25 cellular contexts compared by ENCODE assay signal in genomic region chr22:19751497-19752245, GRCh38. TPM values are rescaled to one million over a fixed set of nuclear protein-coding genes. Genes with fewer than 3 reads are reported as not detected.
"Had no signal": no experiment of that assay in that cellular context is flagged by ENCODE, and none has a peak within 500 bp of the region (broad histone marks: within the 10 kb centered on the region; RNA-seq: fewer than 3 reads in every experiment).

No MANE protein-coding gene starts in this region.

- H3K36me3 Mint-ChIP-seq: activated naive CD4-positive, alpha-beta T cell treated with anti-CD3 and anti-CD28 coated beads, Interleukin-2, amount 50 U/mL, for 72 hours had no signal

- H3K27ac ChIP-seq: adrenal gland, body of pancreas, Peyer's patch had no signal

- H3K4me3 ChIP-seq: adrenal gland, body of pancreas, breast epithelium, Peyer's patch had no signal

- H3K36me3 ChIP-seq: adrenal gland, breast epithelium, Peyer's patch had no signal

- H3K27ac Mint-ChIP-seq: activated CD4-positive, alpha-beta T cell treated with anti-CD3 and anti-CD28 coated beads, Interleukin-2, amount 10 ng/mL, durations not matched to agents 7 days and 5 days; activated CD8-positive, alpha-beta T cell treated with anti-CD3 and anti-CD28 coated beads, Interleukin-2, amount 10 ng/mL, durations not matched to agents 7 days and 5 days; activated naive CD4-positive, alpha-beta T cell treated with anti-CD3 and anti-CD28 coated beads for 36 hours; activated naive CD4-positive, alpha-beta T cell treated with anti-CD3 and anti-CD28 coated beads, Interleukin-2, amount 50 U/mL, for 72 hours; activated T-cell treated with anti-CD3 and anti-CD28 coated beads, Interleukin-2, amount 50 U/mL, for 24 hours; activated T-helper 2 cell treated with anti-CD3 and anti-CD28 coated beads, Interferon-gamma antibody, Interleukin-2, Interleukin-4, amounts not matched to agents 10 μg/mL and 5 μg/mL and 100 μg/mL, durations not matched to agents 14 hours and 24 hours and 36 hours had no signal

- H3K4me3 Mint-ChIP-seq: activated CD4-positive, alpha-beta T cell treated with anti-CD3 and anti-CD28 coated beads, Interleukin-2, amount 10 ng/mL, durations not matched to agents 7 days and 5 days; activated CD8-positive, alpha-beta T cell treated with anti-CD3 and anti-CD28 coated beads, Interleukin-2, amount 10 ng/mL, durations not matched to agents 7 days and 5 days; activated naive CD4-positive, alpha-beta T cell treated with anti-CD3 and anti-CD28 coated beads for 36 hours; activated T-cell treated with anti-CD3 and anti-CD28 coated beads, Interleukin-2, amount 50 U/mL, for 24 hours had no signal

- DNase-seq: activated CD4-positive, alpha-beta T cell treated with anti-CD3 and anti-CD28 coated beads, Interleukin-2, amount 10 ng/mL, durations not matched to agents 7 days and 5 days; activated CD4-positive, alpha-beta T cell treated with anti-CD3 and anti-CD28 coated beads, Interleukin-2, amount 50 U/mL, for 48 hours; activated CD8-positive, alpha-beta T cell treated with anti-CD3 and anti-CD28 coated beads, Interleukin-2, amount 10 ng/mL, durations not matched to agents 7 days and 5 days; activated gamma-delta T cell; activated naive CD4-positive, alpha-beta T cell treated with anti-CD3 and anti-CD28 coated beads for 36 hours; activated T-cell treated with anti-CD3 and anti-CD28 coated beads, Interleukin-2, amount 50 U/mL, for 24 hours; adrenal gland; body of pancreas; Karpas-422; NCI-H1105; NCI-H1417 treated with DMSO at 0.1 percent for 48 hours; NCI-H187 treated with DMSO at 0.1 percent for 48 hours; NCI-H2081 treated with DMSO at 0.1 percent for 48 hours; NCI-H345; NCI-H524 treated with DMSO at 0.1 percent for 48 hours; Peyer's patch; RPMI8226; SIG-M5 had no signal

- H3K9me3 ChIP-seq: adrenal gland, body of pancreas, breast epithelium, Peyer's patch had no signal

- ATAC-seq: activated CD8-positive, alpha-beta T cell treated with anti-CD3 and anti-CD28 coated beads, Interleukin-2, amount 10 ng/mL, durations not matched to agents 7 days and 5 days; activated naive CD4-positive, alpha-beta T cell treated with anti-CD3 and anti-CD28 coated beads, Interleukin-2, amount 50 U/mL, for 72 hours; body of pancreas; Right ventricle myocardium inferior had no signal

- H3K9me3 Mint-ChIP-seq: activated CD4-positive, alpha-beta T cell treated with anti-CD3 and anti-CD28 coated beads, Interleukin-2, amount 10 ng/mL, durations not matched to agents 7 days and 5 days; activated naive CD4-positive, alpha-beta T cell treated with anti-CD3 and anti-CD28 coated beads for 36 hours; activated naive CD4-positive, alpha-beta T cell treated with anti-CD3 and anti-CD28 coated beads, Interleukin-2, amount 50 U/mL, for 72 hours; activated T-cell treated with anti-CD3 and anti-CD28 coated beads, Interleukin-2, amount 50 U/mL, for 24 hours; activated T-helper 2 cell treated with anti-CD3 and anti-CD28 coated beads, Interferon-gamma antibody, Interleukin-2, Interleukin-4, amounts not matched to agents 10 μg/mL and 5 μg/mL and 100 μg/mL, durations not matched to agents 14 hours and 24 hours and 36 hours had no signal

RNA-seq across cellular contexts. Expression of gene TBX1, which starts 8.9 kb away (rescaled TPM):
- total RNA-seq: activated CD4-positive, alpha-beta T cell treated with anti-CD3 and anti-CD28 coated beads, Interleukin-2, amount 10 ng/mL, durations not matched to agents 7 days and 5 days; activated naive CD4-positive, alpha-beta T cell treated with anti-CD3 and anti-CD28 coated beads for 36 hours; activated naive CD4-positive, alpha-beta T cell treated with anti-CD3 and anti-CD28 coated beads, Interleukin-2, amount 50 U/mL, for 72 hours; MCF 10A; T-helper 1 cell treated with Interleukin-12 subunit alpha and Interleukin-12 subunit beta and Interleukin-4 antibody, amounts not matched to agents 30 ng/mL and 1 ng/mL, for 36 hours had no signal

RNA-seq across cellular contexts. Expression of gene GP1BB, which starts 28.3 kb away (rescaled TPM):
- total RNA-seq: activated CD4-positive, alpha-beta T cell treated with anti-CD3 and anti-CD28 coated beads, Interleukin-2, amount 10 ng/mL, durations not matched to agents 7 days and 5 days; activated CD8-positive, alpha-beta T cell treated with anti-CD3 and anti-CD28 coated beads, Interleukin-2, amount 10 ng/mL, durations not matched to agents 7 days and 5 days; activated naive CD4-positive, alpha-beta T cell treated with anti-CD3 and anti-CD28 coated beads for 36 hours; activated naive CD4-positive, alpha-beta T cell treated with anti-CD3 and anti-CD28 coated beads, Interleukin-2, amount 50 U/mL, for 72 hours; activated T-helper 2 cell treated with anti-CD3 and anti-CD28 coated beads, Interferon-gamma antibody, Interleukin-2, Interleukin-4, amounts not matched to agents 10 μg/mL and 5 μg/mL and 100 μg/mL, durations not matched to agents 14 hours and 24 hours and 36 hours; Right ventricle myocardium inferior; T-helper 1 cell treated with Interleukin-12 subunit alpha and Interleukin-12 subunit beta and Interleukin-4 antibody, amounts not matched to agents 30 ng/mL and 1 ng/mL, for 36 hours; T-helper 2 cell treated with Interferon-gamma antibody and Interleukin-4, amounts not matched to agents 100 ng/mL and 5 ng/mL, for 36 hours had no signal

RNA-seq across cellular contexts. Expression of gene SEPTIN5, which starts 37.4 kb away (rescaled TPM):
- total RNA-seq: activated CD4-positive, alpha-beta T cell treated with anti-CD3 and anti-CD28 coated beads, Interleukin-2, amount 10 ng/mL, durations not matched to agents 7 days and 5 days; T-helper 1 cell treated with Interleukin-12 subunit alpha and Interleukin-12 subunit beta and Interleukin-4 antibody, amounts not matched to agents 30 ng/mL and 1 ng/mL, for 36 hours; T-helper 2 cell treated with Interferon-gamma antibody and Interleukin-4, amounts not matched to agents 100 ng/mL and 5 ng/mL, for 36 hours had no signal
